Comparison of ENCODE assay signal across 5 cellular contexts in genomic region chr19:34400844-34401243, GRCh38. TPM values are rescaled to one million over a fixed set of nuclear protein-coding genes. Genes with fewer than 3 reads are reported as not detected.
DNase-seq lines count a peak whose midpoint lies in the region; FAIRE-seq and TF ChIP-seq lines count a peak whose summit lies in the region.
"Not testable (repeated sequence)": the region's sequence is repeated elsewhere in the genome, so short reads cannot be mapped to it uniquely, and the experiment has no call there.

No MANE protein-coding gene starts in this region.

- not testable (repeated sequence) for H3K9me3 ChIP-seq in HEK293 (ENCODE audit: control insufficient read depth, insufficient read depth, low read depth, low read length); kidney (ENCODE audit: control insufficient read depth in 1 of 2, low read length in 2 of 2); parathyroid adenoma (ENCODE audit: control insufficient read depth, low read length)

- not testable (repeated sequence) for DNase-seq in RWPE1 (ENCODE audit: low spot score); activated CD4-positive, alpha-beta T cell treated with anti-CD3 and anti-CD28 coated beads, Interleukin-2, amount 10 ng/mL, durations not matched to agents 24 days and 14 days
- DNase-seq in kidney, result peak; percentile 12

- 0 out of 2 replicates have a peak, but pooled peaks have one; percentile 3 for TF ChIP-seq CTCF in HEK293 (tag by site-specific recombination; IDR thresholded peaks at IDR 0.05)
- not testable (repeated sequence) for TF ChIP-seq CTCF in RWPE1 (conservative IDR thresholded peaks at IDR 0.05; ENCODE audit: low read depth); kidney (IDR thresholded peaks at IDR 0.05; ENCODE audit: borderline replicate concordance, extremely low read depth, insufficient read depth); parathyroid adenoma (IDR thresholded peaks at IDR 0.05)

- H3K4me2 ChIP-seq in parathyroid adenoma (ENCODE audit: low read length), result not testable (repeated sequence)

- intact Hi-C loops in activated CD4-positive, alpha-beta T cell treated with anti-CD3 and anti-CD28 coated beads, Interleukin-2, amount 10 ng/mL, durations not matched to agents 24 days and 14 days (cut with micrococcal nuclease); kidney (cut with DNase I): not testable (repeated sequence)

- H3K27ac Mint-ChIP-seq in activated CD4-positive, alpha-beta T cell treated with anti-CD3 and anti-CD28 coated beads, Interleukin-2, amount 10 ng/mL, durations not matched to agents 24 days and 14 days, result peak overlapping the region; percentile 41

- peaks cover 41% of the 10 kb centered on the region for H3K36me3 Mint-ChIP-seq in activated CD4-positive, alpha-beta T cell treated with anti-CD3 and anti-CD28 coated beads, Interleukin-2, amount 10 ng/mL, durations not matched to agents 24 days and 14 days (ENCODE audit: low read depth)

- not testable (repeated sequence) for H3K4me3 ChIP-seq in HEK293 (ENCODE audit: low read depth, low read length); kidney (ENCODE audit: low read length in 2 of 2); parathyroid adenoma (ENCODE audit: low read depth, low read length)

- not testable (repeated sequence) for H3K4me1 ChIP-seq in HEK293 (ENCODE audit: control insufficient read depth, insufficient read depth, low read length); kidney (ENCODE audit: control insufficient read depth in 1 of 2, insufficient read depth in 1 of 2, low read depth in 1 of 2, low read length in 2 of 2); parathyroid adenoma

- H3K36me3 ChIP-seq in HEK293 (ENCODE audit: control insufficient read depth in 2 of 2, insufficient read depth in 1 of 2, low read length in 2 of 2), result peaks cover 48 to 84% of the 10 kb centered on the region in 2 experiments
- peaks cover 18 to 24% of the 10 kb centered on the region in 2 donors for H3K36me3 ChIP-seq in kidney (ENCODE audit: control insufficient read depth in 1 of 2, insufficient read depth in 2 of 2, low read length in 2 of 2)
- H3K36me3 ChIP-seq in parathyroid adenoma (ENCODE audit: control insufficient read depth, insufficient read depth, low read length), result not testable (repeated sequence)

- H3K27me3 Mint-ChIP-seq in activated CD4-positive, alpha-beta T cell treated with anti-CD3 and anti-CD28 coated beads, Interleukin-2, amount 10 ng/mL, durations not matched to agents 24 days and 14 days, result not testable (repeated sequence)

- POLR2A ChIA-PET in HEK293 (lab: Yijun Ruan, JAX), result interaction anchor here (0.7 to 1.3 kb wide), 4 partner anchors 22 to 1236 kb away, joined by 3 read pairs; partner anchors contain the start of gene UBA2
- POLR2A ChIA-PET in RWPE1 (lab: Yijun Ruan, JAX; ENCODE audit: low non-redundant PET), result not testable (repeated sequence)

- H3K79me2 ChIP-seq in parathyroid adenoma, result not testable (repeated sequence)

- H3K27me3 ChIP-seq in parathyroid adenoma (ENCODE audit: control insufficient read depth, insufficient read depth, low read length), result not testable (repeated sequence)

- H2AFZ ChIP-seq in parathyroid adenoma, result not testable (repeated sequence)

- not testable (repeated sequence) for H3K9me3 Mint-ChIP-seq in activated CD4-positive, alpha-beta T cell treated with anti-CD3 and anti-CD28 coated beads, Interleukin-2, amount 10 ng/mL, durations not matched to agents 24 days and 14 days

- H3K4me1 Mint-ChIP-seq in activated CD4-positive, alpha-beta T cell treated with anti-CD3 and anti-CD28 coated beads, Interleukin-2, amount 10 ng/mL, durations not matched to agents 24 days and 14 days, result not testable (repeated sequence)

- CTCF ChIA-PET in HEK293 (lab: Yijun Ruan, JAX) (interaction anchor here (0.7 kb wide), 1 partner anchor 37 kb away, joined by 3 read pairs; no protein-coding TSS in a partner anchor), RWPE1 (lab: Yijun Ruan, JAX) (interaction anchor here (0.7 kb wide), 1 partner anchor 16 kb away, joined by 3 read pairs; no protein-coding TSS in a partner anchor)

- H3K27ac ChIP-seq in HEK293 (ENCODE audit: extremely low read depth, low read depth, low read length); kidney (ENCODE audit: low read depth in 2 of 2, low read length in 2 of 2): not testable (repeated sequence)
- H3K27ac ChIP-seq in RWPE1 (peak overlapping the region; percentile 41; the same call in 1 of the 2 replicates), parathyroid adenoma (peak overlapping the region; percentile 16)

- FAIRE-seq in kidney (lab: Jason Lieb, UNC), result not testable (repeated sequence)

- not testable (repeated sequence) for H3K9ac ChIP-seq in kidney (ENCODE audit: low read length in 2 of 2); parathyroid adenoma

- not testable (repeated sequence) for H3K4me3 Mint-ChIP-seq in activated CD4-positive, alpha-beta T cell treated with anti-CD3 and anti-CD28 coated beads, Interleukin-2, amount 10 ng/mL, durations not matched to agents 24 days and 14 days

TF ChIP-seq in HEK293, 187 proteins besides CTCF, POLR2A, EP300 and RAD21:
- TF ChIP-seq ZNF362 (tag by site-specific recombination; IDR thresholded peaks at IDR 0.05), result peak; percentile 91
- TF ChIP-seq KLF8 (tag by site-specific recombination; IDR thresholded peaks at IDR 0.05), result peak; percentile 39; the same call in 1 of the 2 replicates
TF ChIP-seq in HEK293: peak in this region for 2; not testable (repeated sequence) for 185.

RNA-seq across cellular contexts. Expression of gene PDCD2L, which starts 3.4 kb away (rescaled TPM):
- 44.4 and 50.8 TPM in 2 replicates for total RNA-seq in activated CD4-positive, alpha-beta T cell treated with anti-CD3 and anti-CD28 coated beads, Interleukin-2, amount 10 ng/mL, durations not matched to agents 24 days and 14 days
- total RNA-seq in kidney, result 6.7 TPM
- polyA plus RNA-seq in kidney (ENCODE audit: insufficient read depth, low read depth, low replicate concordance), result 5.5 TPM

RNA-seq across cellular contexts. Expression of gene UBA2, which starts 27.3 kb away (rescaled TPM):
- total RNA-seq in activated CD4-positive, alpha-beta T cell treated with anti-CD3 and anti-CD28 coated beads, Interleukin-2, amount 10 ng/mL, durations not matched to agents 24 days and 14 days, result 186 and 190 TPM in 2 replicates
- total RNA-seq in kidney, result 63.6 TPM
- 41.3 TPM for polyA plus RNA-seq in kidney (ENCODE audit: insufficient read depth, low read depth, low replicate concordance)

RNA-seq across cellular contexts. Expression of gene GPI, which starts 35.8 kb away (rescaled TPM):
- 592 and 598 TPM in 2 replicates for total RNA-seq in activated CD4-positive, alpha-beta T cell treated with anti-CD3 and anti-CD28 coated beads, Interleukin-2, amount 10 ng/mL, durations not matched to agents 24 days and 14 days
- 257 TPM for total RNA-seq in kidney
- 315 TPM for polyA plus RNA-seq in kidney (ENCODE audit: insufficient read depth, low read depth, low replicate concordance)
